In genomic region chr12:120381752-120382419, GRCh38 we compare ENCODE assay signal across 1 cellular context.
A peak's percentile ranks its signal among the peaks of the same experiment; 100 is the strongest.
TF ChIP-seq lines count a peak whose summit lies in the region.

No MANE protein-coding gene starts in this region.

TF ChIP-seq in K562, 482 proteins besides CTCF, POLR2A, EP300 and RAD21 (continued from another document and continues in another):
- TF ChIP-seq PKNOX1 (IDR thresholded peaks at IDR 0.05) (peak; percentile 79), ZNF184 (CRISPR knock-in tag; IDR thresholded peaks at IDR 0.05) (no peak), TAF9B (IDR thresholded peaks at IDR 0.05; ENCODE audit: partially characterized antibody) (no peak), NELFE (IDR thresholded peaks at IDR 0.05; ENCODE audit: insufficient read depth, insufficient read length) (no peak), ZBTB40 (IDR thresholded peaks at IDR 0.05) (no peak), ZBTB40 (CRISPR knock-in tag; IDR thresholded peaks at IDR 0.05) (no peak), HNRNPLL (IDR thresholded peaks at IDR 0.05; ENCODE audit: low read depth, low read length, poor library complexity, severe bottlenecking) (no peak), KDM1A (IDR thresholded peaks at IDR 0.05) (peak in 1 of 2 experiments; percentile 42; a peak in 2 of 4 replicates), JUND (IDR thresholded peaks at IDR 0.05; ENCODE audit: borderline replicate concordance, low read depth, low read length) (peak; percentile 91), JUND (tag; IDR thresholded peaks at IDR 0.05; ENCODE audit: borderline replicate concordance, low read depth, low read length) (peak; percentile 92; the same call in 2 of the 3 replicates), MCM7 (IDR thresholded peaks at IDR 0.05) (no peak), ZBTB49 (CRISPR knock-in tag; IDR thresholded peaks at IDR 0.05; ENCODE audit: borderline replicate concordance) (no peak), MEF2D (tag; conservative IDR thresholded peaks at IDR 0.05; ENCODE audit: low read depth) (no peak), KLF10 (CRISPR knock-in tag; IDR thresholded peaks at IDR 0.05) (no peak), PRDM10 (IDR thresholded peaks at IDR 0.05; ENCODE audit: partially characterized antibody) (peak; percentile 31), CBX1 (IDR thresholded peaks at IDR 0.05; ENCODE audit: low read depth) (no peak), MEIS2 (IDR thresholded peaks at IDR 0.05; ENCODE audit: partially characterized antibody) (peak; percentile 93), ATF2 (CRISPR knock-in tag; IDR thresholded peaks at IDR 0.05) (no peak), CEBPG (CRISPR knock-in tag; IDR thresholded peaks at IDR 0.05) (no peak), CEBPG (tag; conservative IDR thresholded peaks at IDR 0.05 in 1 of 2, IDR thresholded peaks at IDR 0.05 in 1 of 2) (0 out of 4 replicates have a peak, but pooled peaks of 1 of the 2 experiments have one; percentile 21), NFATC3 (IDR thresholded peaks at IDR 0.05) (no peak), NFYB (IDR thresholded peaks at IDR 0.05; ENCODE audit: extremely low read depth, insufficient read length) (no peak), TFAP4 (CRISPR knock-in tag; IDR thresholded peaks at IDR 0.05; ENCODE audit: borderline replicate concordance) (no peak), CHD1 (IDR thresholded peaks at IDR 0.05; ENCODE audit: low read length) (no peak), SREBF1 (IDR thresholded peaks at IDR 0.05; ENCODE audit: borderline replicate concordance, low read depth, low read length) (no peak), HSF4 (CRISPR knock-in tag; IDR thresholded peaks at IDR 0.05; ENCODE audit: borderline replicate concordance) (no peak), E2F6 (IDR thresholded peaks at IDR 0.05; ENCODE audit: borderline replicate concordance in 1 of 2, extremely low read depth in 1 of 2, insufficient read depth in 1 of 2, insufficient read length in 1 of 2, low read depth in 1 of 2, low read length in 1 of 2, poor library complexity in 1 of 2, severe bottlenecking in 1 of 2) (no peak), ILF3 (IDR thresholded peaks at IDR 0.05; ENCODE audit: borderline replicate concordance) (no peak), RFX5 (IDR thresholded peaks at IDR 0.05; ENCODE audit: low read depth, low read length) (no peak), ZNF124 (CRISPR knock-in tag; IDR thresholded peaks at IDR 0.05) (no peak), CCNT2 (IDR thresholded peaks at IDR 0.05; ENCODE audit: borderline replicate concordance, extremely low read depth, insufficient read length, low read depth, low read length) (peak; percentile 38), CC2D1A (IDR thresholded peaks at IDR 0.05) (no peak), SMAD1 (IDR thresholded peaks at IDR 0.05; ENCODE audit: low read depth, low read length, partially characterized antibody) (no peak), E2F8 (IDR thresholded peaks at IDR 0.05; ENCODE audit: low read depth, partially characterized antibody) (no peak), DPF2 (IDR thresholded peaks at IDR 0.05) (peak; percentile 87), KHSRP (IDR thresholded peaks at IDR 0.05) (no peak), NONO (IDR thresholded peaks at IDR 0.05; ENCODE audit: low read depth in 2 of 2, low read length in 1 of 2) (no peak)
